11 cellular contexts compared by ENCODE assay signal in the genomic region with DNA sequence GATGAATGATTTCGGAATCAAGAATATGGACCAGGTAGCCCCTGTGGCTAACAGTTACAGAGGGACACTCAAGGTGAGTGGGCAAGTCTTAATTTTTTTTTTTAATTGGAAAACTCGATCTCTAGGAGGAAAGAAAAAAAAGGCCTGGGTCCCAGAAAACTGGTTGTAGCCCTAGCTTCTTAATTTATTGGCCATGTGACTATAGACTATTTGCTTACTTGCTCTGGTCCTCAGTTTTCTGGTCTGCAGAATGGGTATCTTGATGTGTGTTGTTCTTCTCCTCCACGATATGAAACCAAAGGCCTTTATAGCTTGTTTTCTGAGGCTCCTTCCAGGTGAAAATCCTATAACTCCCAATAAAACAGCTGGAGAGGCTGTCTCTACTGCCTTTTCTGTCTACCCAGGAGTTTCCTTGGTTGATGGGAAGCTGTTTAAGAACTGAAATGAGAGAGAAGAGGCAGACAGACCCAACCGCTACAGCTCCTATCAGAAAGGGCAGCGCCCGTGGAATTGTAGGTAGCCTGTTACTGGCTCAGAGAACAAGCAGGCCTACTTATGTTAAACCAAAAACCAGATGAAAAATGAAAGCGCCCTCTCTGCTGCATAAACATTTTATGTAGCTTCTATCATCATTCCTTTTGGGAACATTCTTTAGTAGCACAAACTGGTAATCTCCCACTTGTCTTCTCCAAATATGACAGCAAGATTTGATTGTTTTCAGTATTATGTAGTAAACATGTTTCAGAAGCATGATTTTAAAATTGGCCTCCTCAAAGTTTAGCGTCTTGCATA. TPM values are rescaled to one million over a fixed set of nuclear protein-coding genes. Genes with fewer than 3 reads are reported as not detected.
DNase-seq lines count a peak whose midpoint lies in the region; ATAC-seq, FAIRE-seq and TF ChIP-seq lines count a peak whose summit lies in the region.
"Had no signal": no experiment of that assay in that cellular context is flagged by ENCODE, and none has a peak within 500 bp of the region (broad histone marks: within the 10 kb centered on the region; RNA-seq: fewer than 3 reads in every experiment).

No MANE protein-coding gene starts in this region.

- CTCF ChIA-PET in Panc1 (lab: Charles Lee) = no interaction called here

- intact Hi-C loops in Panc1 (cut with micrococcal nuclease; ENCODE audit: unreplicated experiment) (no loop called here), esophagus muscularis mucosa (cut with DNase I) (no loop called here), psoas muscle (cut with DNase I) (loop anchor here in 1 of 2 donors (5.0 kb wide), 1 partner anchor 42 kb away; no protein-coding TSS in a partner anchor)

- no peak for TF ChIP-seq EP300 in esophagus muscularis mucosa (IDR thresholded peaks at IDR 0.05)

- H3K4me1 ChIP-seq in Panc1 (ENCODE audit: control insufficient read depth, insufficient read depth, low read length) (peaks cover 45% of the 10 kb centered on the region), esophagus muscularis mucosa (peaks cover 15 to 73% (median 53%) of the 10 kb centered on the region in 4 donors), psoas muscle (peaks cover 34% of the 10 kb centered on the region)

- in situ Hi-C loops in Panc1 (cut with HindIII; ENCODE audit: low pct_unique_long_range_greater_than_20kb, low sequenced_read_pairs) = no loop called here

- no peak for FAIRE-seq in GM19239 (lab: Jason Lieb, UNC)
- FAIRE-seq: TTC549 had no signal

- peaks cover 26% of the 10 kb centered on the region for H3K36me3 ChIP-seq in Panc1 (ENCODE audit: control insufficient read depth, insufficient read depth, low read length)
- peaks cover 16 to 66% (median 44%) of the 10 kb centered on the region in 4 donors for H3K36me3 ChIP-seq in esophagus muscularis mucosa
- H3K36me3 ChIP-seq in psoas muscle (ENCODE audit: insufficient read depth in 1 of 2, low read depth in 1 of 2) = peaks cover 21 to 84% of the 10 kb centered on the region in 2 donors

- H3K27me3 ChIP-seq in Panc1 (ENCODE audit: control insufficient read depth, insufficient read depth, low read length) (no peaks in the 10 kb centered on the region), esophagus muscularis mucosa (no peaks in the 10 kb centered on the region), psoas muscle (ENCODE audit: insufficient read depth in 3 of 3, low read length in 2 of 3) (no peaks in the 10 kb centered on the region)

- TF ChIP-seq CTCF in Panc1 (IDR thresholded peaks at IDR 0.05) (no peak), esophagus muscularis mucosa (IDR thresholded peaks at IDR 0.05) (no peak), psoas muscle (IDR thresholded peaks at IDR 0.05) (no peak)

- no TSS peak for BruUV-seq in Panc1 (replicated peaks; lab: Mats Ljungman, UMichigan)

- DNase-seq in CMK (ENCODE audit: low read depth) = peak; percentile 44
- no peak for DNase-seq in Panc1 (ENCODE audit: low read depth, low spot score)
- no peak for DNase-seq in esophagus muscularis mucosa (ENCODE audit: extremely low spot score)
- DNase-seq in psoas muscle = no peak
- no peak for DNase-seq in erythroblast (lab: John Stamatoyannopoulos, UW)
- DNase-seq in GM19239 (ENCODE audit: insufficient read length, low spot score) = no peak
- no peak for DNase-seq in RPMI8226
- DNase-seq: activated T-cell treated with anti-CD3 and anti-CD28 coated beads, Interleukin-2, amount 50 U/mL, for 48 hours; nephron progenitor cell had no signal

- H3K27ac ChIP-seq in Panc1 (ENCODE audit: low read length) (peak overlapping the region; percentile 93), esophagus muscularis mucosa (replicated peaks in 1 of 4) (peak overlapping the region; percentile 95 to 99 (median 96)), psoas muscle (peak overlapping the region; percentile 69)

- TF ChIP-seq POLR2A in esophagus muscularis mucosa (IDR thresholded peaks at IDR 0.05; ENCODE audit: low read depth) (no peak), erythroblast (IDR thresholded peaks at IDR 0.05; ENCODE audit: low read length) (no peak)

- H3K9me3 ChIP-seq in Panc1 (ENCODE audit: control insufficient read depth, insufficient read depth, low read depth, low read length) (no peaks in the 10 kb centered on the region), esophagus muscularis mucosa (no peaks in the 10 kb centered on the region), psoas muscle (no peaks in the 10 kb centered on the region)

- peak overlapping the region; percentile 76 to 84 for H3K4me3 ChIP-seq in Panc1 (ENCODE audit: low read depth in 2 of 2, low read length in 2 of 2)
- H3K4me3 ChIP-seq in esophagus muscularis mucosa = peak overlapping the region in 2 of 4 donors; percentile 87 to 95
- peak overlapping the region; percentile 76 for H3K4me3 ChIP-seq in psoas muscle

- no peak for ATAC-seq in Panc1
- ATAC-seq in psoas muscle = no peak
- no peak for ATAC-seq in HG03045 (IDR thresholded peaks at IDR 0.05; ENCODE audit: unreplicated experiment)

- POLR2A ChIA-PET in Panc1 (lab: Charles Lee) = interaction anchor here (1.0 to 1.2 kb wide), 2 partner anchors 22 to 48 kb away, joined by 3 to 4 read pairs; no protein-coding TSS in a partner anchor

- 78% methylated on average over 8 of the region's 8 CpGs for WGBS in esophagus muscularis mucosa
- 83 to 86% (median 85%) methylated on average over 8 of the region's 8 CpGs for whole genome bisulfite sequencing in psoas muscle, 3 donors

RNA-seq across cellular contexts. Expression of a gene that starts 4.5 kb away (rescaled TPM):
- total RNA-seq in Panc1 (2021; ENCODE audit: unreplicated experiment) = 132 TPM
- polyA plus RNA-seq in Panc1 (2012; ENCODE audit: insufficient read length) = 62.0 TPM
- total RNA-seq in esophagus muscularis mucosa = 100 to 1,000 TPM in 1 of 4 donors, 10 to 100 TPM in 3; 31.1 to 175 (median 63.8) TPM
- total RNA-seq in psoas muscle = 100 to 1,000 TPM in 1 of 4 donors, 10 to 100 TPM in 3; 37.0 to 494 (median 96.6) TPM
- 100 to 1,000 TPM in 1 of 3 donors, 10 to 100 TPM in 2; 43.4 to 115 (median 57.8) TPM for polyA plus RNA-seq in psoas muscle
